8 cellular contexts compared by ENCODE assay signal in genomic region chr1:154353460-154353904, GRCh38. TPM values are rescaled to one million over a fixed set of nuclear protein-coding genes. Genes with fewer than 3 reads are reported as not detected.
DNase-seq lines count a peak whose midpoint lies in the region; ATAC-seq, FAIRE-seq and TF ChIP-seq lines count a peak whose summit lies in the region.

No MANE protein-coding gene starts in this region.

- no peak for FAIRE-seq in frontal cortex (lab: Jason Lieb, UNC)

- H3K4me1 ChIP-seq in BE2C (peaks cover 2% of the 10 kb centered on the region; the same call in 1 of the 2 replicates), RWPE2 (ENCODE audit: insufficient read depth, poor library complexity, severe bottlenecking) (no peaks in the 10 kb centered on the region), ectodermal cell (ENCODE audit: control insufficient read depth, insufficient read depth, low read length) (peaks cover 6% of the 10 kb centered on the region)

- WGBS in ectodermal cell, 2 experiments: 13 to 15% methylated on average over 1 of the region's 1 CpG

- no peak overlapping the region for H3K4me3 ChIP-seq in BE2C (ENCODE audit: low read depth, low read length)
- no peak overlapping the region for H3K4me3 ChIP-seq in RWPE2 (ENCODE audit: severe bottlenecking)
- peak overlapping the region; percentile 8 for H3K4me3 ChIP-seq in ectodermal cell (ENCODE audit: insufficient read depth, low read depth, low read length)

- TF ChIP-seq CTCF in BE2C (IDR thresholded peaks at IDR 0.05; ENCODE audit: low read depth, low read length): peak; percentile 46
- TF ChIP-seq CTCF in RWPE2 (IDR thresholded peaks at IDR 0.05; ENCODE audit: poor library complexity, severe bottlenecking): peak; percentile 38

- peak; percentile 31 for ATAC-seq in GM18907 (IDR thresholded peaks at IDR 0.05; ENCODE audit: unreplicated experiment)
- peak; percentile 51; the same call in 1 of the 3 replicates for ATAC-seq in RWPE2 (ENCODE audit: low read depth)
- no peak for ATAC-seq in HG02981 (IDR thresholded peaks at IDR 0.05; ENCODE audit: unreplicated experiment)
- ATAC-seq in HG03432 (IDR thresholded peaks at IDR 0.05; ENCODE audit: unreplicated experiment): no peak

- H3K9me3 ChIP-seq in BE2C (no peaks in the 10 kb centered on the region), RWPE2 (ENCODE audit: severe bottlenecking) (no peaks in the 10 kb centered on the region), ectodermal cell (ENCODE audit: control insufficient read depth, low read length) (no peaks in the 10 kb centered on the region)

- H3K27ac ChIP-seq in RWPE2 (ENCODE audit: poor library complexity, severe bottlenecking) (no peak overlapping the region), ectodermal cell (ENCODE audit: insufficient read depth, low read depth, low read length, poor library complexity, severe bottlenecking) (peak overlapping the region; percentile 1)

- peaks cover 10% of the 10 kb centered on the region for H3K36me3 ChIP-seq in BE2C
- no peaks in the 10 kb centered on the region for H3K36me3 ChIP-seq in RWPE2 (ENCODE audit: low read depth)
- H3K36me3 ChIP-seq in ectodermal cell (ENCODE audit: control insufficient read depth, insufficient read depth, low read length): no peaks in the 10 kb centered on the region

- H3K27me3 ChIP-seq in BE2C: no peaks in the 10 kb centered on the region
- no peaks in the 10 kb centered on the region for H3K27me3 ChIP-seq in RWPE2 (ENCODE audit: insufficient read depth, poor library complexity, severe bottlenecking)
- peaks cover 26% of the 10 kb centered on the region for H3K27me3 ChIP-seq in ectodermal cell (ENCODE audit: control insufficient read depth, insufficient read depth, low read length, poor library complexity, severe bottlenecking)

- DNase-seq in BE2C (no peak), RWPE2 (ENCODE audit: low spot score) (no peak), mucosa of gallbladder (ENCODE audit: low spot score) (peak; percentile 59), frontal cortex (ENCODE audit: low spot score in 2 of 2) (no peak)

RNA-seq across cellular contexts. Expression of gene ATP8B2, which starts 28.2 kb away (rescaled TPM):
- 40.9 TPM for polyA plus RNA-seq in BE2C (2012; ENCODE audit: insufficient read depth, insufficient read length, low read depth)
- 44.3 TPM for polyA plus RNA-seq in ectodermal cell (2013, experiment 1 of 4)
- 38.5 TPM for polyA plus RNA-seq in ectodermal cell (2013, experiment 2 of 4)
- 31.8 TPM for polyA plus RNA-seq in ectodermal cell (2013, experiment 3 of 4)
- 35.7 TPM for polyA plus RNA-seq in ectodermal cell (2013, experiment 4 of 4)
- 32.9 TPM for total RNA-seq in mucosa of gallbladder
- total RNA-seq in frontal cortex: 25.3 TPM

RNA-seq across cellular contexts. Expression of gene AQP10, which starts 32.6 kb away (rescaled TPM):
- 5.5 TPM for polyA plus RNA-seq in BE2C (2012; ENCODE audit: insufficient read depth, insufficient read length, low read depth)
- polyA plus RNA-seq in ectodermal cell (2013, experiment 1 of 4): not detected
- not detected for polyA plus RNA-seq in ectodermal cell (2013, experiment 2 of 4)
- not detected for polyA plus RNA-seq in ectodermal cell (2013, experiment 3 of 4)
- polyA plus RNA-seq in ectodermal cell (2013, experiment 4 of 4): not detected
- 0.32 TPM for total RNA-seq in mucosa of gallbladder
- total RNA-seq in frontal cortex: not detected

RNA-seq across cellular contexts. Expression of gene IL6R, which starts 51.7 kb away (rescaled TPM):
- polyA plus RNA-seq in BE2C (2012; ENCODE audit: insufficient read depth, insufficient read length, low read depth): 0.28 TPM
- 0.67 TPM for polyA plus RNA-seq in ectodermal cell (2013, experiment 1 of 4)
- polyA plus RNA-seq in ectodermal cell (2013, experiment 2 of 4): 0.37 TPM
- polyA plus RNA-seq in ectodermal cell (2013, experiment 3 of 4): 0.43 TPM
- 0.49 TPM for polyA plus RNA-seq in ectodermal cell (2013, experiment 4 of 4)
- total RNA-seq in mucosa of gallbladder (31.2 TPM), frontal cortex (3.3 TPM)

Comparison
In these comparisons a context has a peak if more than half of its experiments do, and no peak if none do; other contexts are left out.
1. ATAC-seq: peak in GM18907 (single experiment) and RWPE2 (single experiment); none in HG02981 (single experiment) and HG03432 (single experiment).